8 cellular contexts compared by ENCODE assay signal in genomic region chr1:112716133-112716720, GRCh38. TPM values are rescaled to one million over a fixed set of nuclear protein-coding genes. Genes with fewer than 3 reads are reported as not detected.
A peak's percentile ranks its signal among the peaks of the same experiment; 100 is the strongest.
DNase-seq lines count a peak whose midpoint lies in the region; ATAC-seq and TF ChIP-seq lines count a peak whose summit lies in the region.

No MANE protein-coding gene starts in this region.

- no peaks in the 10 kb centered on the region for H3K9me3 ChIP-seq in OCI-LY1 (ENCODE audit: low read length)
- H3K9me3 ChIP-seq in mucosa of rectum (ENCODE audit: control insufficient read depth in 2 of 2, low read length in 2 of 2) = no peaks in the 10 kb centered on the region

- no peaks in the 10 kb centered on the region for H3K9me2 ChIP-seq in OCI-LY1 (ENCODE audit: low read depth, low read length)

- no peaks in the 10 kb centered on the region for H3F3A ChIP-seq in OCI-LY1 (ENCODE audit: insufficient read depth, low read length)

- H2AFZ ChIP-seq in ACC112 (ENCODE audit: low read length, unreplicated experiment) (peak overlapping the region; percentile 51), OCI-LY1 (ENCODE audit: low read length) (no peak overlapping the region)

- no peaks in the 10 kb centered on the region for H3K79me2 ChIP-seq in ACC112 (ENCODE audit: control insufficient read depth, insufficient read depth, low read length, unreplicated experiment)
- no peaks in the 10 kb centered on the region for H3K79me2 ChIP-seq in OCI-LY1 (ENCODE audit: insufficient read depth, low read length)

- no peak overlapping the region for H3K27ac ChIP-seq in ACC112 (ENCODE audit: low read depth, low read length)
- no peak overlapping the region for H3K27ac ChIP-seq in OCI-LY1 (ENCODE audit: low read depth, low read length, poor library complexity, severe bottlenecking)
- peak overlapping the region in 1 of 2 donors; percentile 30 for H3K27ac ChIP-seq in mucosa of rectum (ENCODE audit: low read depth in 2 of 2, low read length in 2 of 2)

- H3K4me1 ChIP-seq in ACC112 (ENCODE audit: control insufficient read depth, insufficient read depth, low read length, unreplicated experiment) = no peaks in the 10 kb centered on the region
- H3K4me1 ChIP-seq in OCI-LY1 (ENCODE audit: insufficient read depth, low read length, severe bottlenecking) = peaks cover 24% of the 10 kb centered on the region
- H3K4me1 ChIP-seq in mucosa of rectum (ENCODE audit: control insufficient read depth in 2 of 2, insufficient read depth in 2 of 2, low read length in 2 of 2) = peaks cover 21 to 25% of the 10 kb centered on the region in 2 donors

- H3K4me3 ChIP-seq in ACC112 (ENCODE audit: low read depth, low read length) = peak overlapping the region; percentile 76
- H3K4me3 ChIP-seq in OCI-LY1 (ENCODE audit: low read depth, low read length, poor library complexity, severe bottlenecking) = peak overlapping the region; percentile 52
- H3K4me3 ChIP-seq in mucosa of rectum (ENCODE audit: low read length in 2 of 2) = peak overlapping the region; percentile 73 to 80

- H3K27me3 ChIP-seq in ACC112 (ENCODE audit: insufficient read depth, low read length) (peaks cover 3% of the 10 kb centered on the region; the same call in 1 of the 2 replicates), OCI-LY1 (ENCODE audit: insufficient read depth, low read length) (no peaks in the 10 kb centered on the region), mucosa of rectum (ENCODE audit: control insufficient read depth in 2 of 2, insufficient read depth in 2 of 2, low read length in 2 of 2) (peaks cover 3 to 4% of the 10 kb centered on the region in 2 donors)

- peak; percentile 94 for TF ChIP-seq CTCF in OCI-LY1 (IDR thresholded peaks at IDR 0.05; ENCODE audit: low read length)

- H4K20me1 ChIP-seq in OCI-LY1 (ENCODE audit: insufficient read depth, low read length) = no peaks in the 10 kb centered on the region

- H3K36me3 ChIP-seq in ACC112 (ENCODE audit: insufficient read depth, low read length) (no peaks in the 10 kb centered on the region), OCI-LY1 (ENCODE audit: insufficient read depth, low read length) (no peaks in the 10 kb centered on the region), mucosa of rectum (ENCODE audit: control insufficient read depth in 2 of 2, insufficient read depth in 2 of 2, low read length in 2 of 2) (no peaks in the 10 kb centered on the region)

- ATAC-seq in GM18861 (IDR thresholded peaks at IDR 0.05; ENCODE audit: unreplicated experiment) (peak; percentile 30), esophagus mucosa (peak; percentile 67)

- peak overlapping the region; percentile 65 for H3K4me2 ChIP-seq in OCI-LY1 (ENCODE audit: low read length)

- peak; percentile 92 for DNase-seq in HuH-7.5 (ENCODE audit: low spot score)
- DNase-seq in activated T-cell treated with anti-CD3 and anti-CD28 coated beads for 24 hours (ENCODE audit: low read depth) = peak; percentile 72
- DNase-seq in stimulated activated CD8-positive, alpha-beta memory T cell treated with anti-CD3 and anti-CD28 coated beads, Interleukin-4, amount 100 ng/mL, for 1 hour (ENCODE audit: low read depth in 2 of 2, low spot score in 1 of 2) = peak; percentile 55 to 66

- no peak overlapping the region for H3K9ac ChIP-seq in OCI-LY1 (ENCODE audit: low read length)
- peak overlapping the region; percentile 50 to 75 for H3K9ac ChIP-seq in mucosa of rectum (ENCODE audit: low read depth in 1 of 2, low read length in 2 of 2)

RNA-seq across cellular contexts. Expression of gene PPM1J, which starts 1.1 kb away (rescaled TPM):
- total RNA-seq in esophagus mucosa = 2.1 TPM

RNA-seq across cellular contexts. Expression of gene RHOC, which starts 9.3 kb away (rescaled TPM):
- total RNA-seq in esophagus mucosa = 69.5 TPM

RNA-seq across cellular contexts. Expression of gene MOV10, which starts 41.8 kb away (rescaled TPM):
- 50.2 TPM for total RNA-seq in esophagus mucosa
